In genomic region chr4:153808175-153808574, GRCh38 we compare ENCODE assay signal across 24 cellular contexts. TPM values are rescaled to one million over a fixed set of nuclear protein-coding genes. Genes with fewer than 3 reads are reported as not detected.
A peak's percentile ranks its signal among the peaks of the same experiment; 100 is the strongest.
DNase-seq lines count a peak whose midpoint lies in the region; ATAC-seq lines count a peak whose summit lies in the region.
"Had no signal": no experiment of that assay in that cellular context is flagged by ENCODE, and none has a peak within 500 bp of the region (broad histone marks: within the 10 kb centered on the region; RNA-seq: fewer than 3 reads in every experiment).

No MANE protein-coding gene starts in this region.

- no peaks in the 10 kb centered on the region for H3K27me3 Mint-ChIP-seq in activated naive CD8-positive, alpha-beta T cell treated with anti-CD3 and anti-CD28 coated beads, Interleukin-2, amount 50 U/mL, for 24 hours
- no peaks in the 10 kb centered on the region for H3K27me3 Mint-ChIP-seq in activated naive CD8-positive, alpha-beta T cell treated with anti-CD3 and anti-CD28 coated beads for 36 hours

- H3K27ac Mint-ChIP-seq in activated naive CD8-positive, alpha-beta T cell treated with anti-CD3 and anti-CD28 coated beads, Interleukin-2, amount 50 U/mL, for 24 hours, result peak overlapping the region; percentile 76
- H3K27ac Mint-ChIP-seq in activated naive CD8-positive, alpha-beta T cell treated with anti-CD3 and anti-CD28 coated beads for 36 hours, result no peak overlapping the region
- H3K27ac Mint-ChIP-seq: H9 had no signal

- no peak for DNase-seq in activated naive CD8-positive, alpha-beta T cell treated with anti-CD3 and anti-CD28 coated beads, Interleukin-2, amount 50 U/mL, for 24 hours
- DNase-seq in activated naive CD8-positive, alpha-beta T cell treated with anti-CD3 and anti-CD28 coated beads for 36 hours, result no peak
- peak; percentile 56 for DNase-seq in SW480 (ENCODE audit: low spot score)
- DNase-seq in renal cortical epithelial cell (ENCODE audit: low read depth), result peak; percentile 2
- DNase-seq in T-helper 9 cell, result no peak
- no peak for DNase-seq in NCI-H1417 (lab: John Stamatoyannopoulos, UW)
- DNase-seq in SW 1271 (lab: John Stamatoyannopoulos, UW), result no peak
- DNase-seq: 8988T; AML-193; C1 segment of cervical spinal cord; Calu3; CD8-positive, alpha-beta T cell; H9; KBM-7; NCI-H1105; NCI-H2081; NCI-H2171; NCI-H345; NCI-H524; NCI-H774; NK-92 treated with Interleukin-12 subunit alpha and Interleukin-12 subunit beta, amount 100 ng/mL, for 24 hours; Peyer's patch had no signal

- no peaks in the 10 kb centered on the region for H3K36me3 Mint-ChIP-seq in activated naive CD8-positive, alpha-beta T cell treated with anti-CD3 and anti-CD28 coated beads, Interleukin-2, amount 50 U/mL, for 24 hours (ENCODE audit: low read depth)
- H3K36me3 Mint-ChIP-seq in activated naive CD8-positive, alpha-beta T cell treated with anti-CD3 and anti-CD28 coated beads for 36 hours, result no peaks in the 10 kb centered on the region
- H3K36me3 Mint-ChIP-seq: CD8-positive, alpha-beta T cell had no signal

- peak; percentile 25 for ATAC-seq in activated naive CD8-positive, alpha-beta T cell treated with anti-CD3 and anti-CD28 coated beads, Interleukin-2, amount 50 U/mL, for 24 hours
- ATAC-seq: HepG2, SK-N-SH treated with all-trans-retinoic acid at 6 μM for 48 hours had no signal

- peaks cover 43% of the 10 kb centered on the region for H3K4me1 Mint-ChIP-seq in activated naive CD8-positive, alpha-beta T cell treated with anti-CD3 and anti-CD28 coated beads, Interleukin-2, amount 50 U/mL, for 24 hours
- peaks cover 22% of the 10 kb centered on the region for H3K4me1 Mint-ChIP-seq in activated naive CD8-positive, alpha-beta T cell treated with anti-CD3 and anti-CD28 coated beads for 36 hours

- H3K4me3 Mint-ChIP-seq in activated naive CD8-positive, alpha-beta T cell treated with anti-CD3 and anti-CD28 coated beads, Interleukin-2, amount 50 U/mL, for 24 hours, result no peak overlapping the region
- no peak overlapping the region for H3K4me3 Mint-ChIP-seq in activated naive CD8-positive, alpha-beta T cell treated with anti-CD3 and anti-CD28 coated beads for 36 hours
- H3K4me3 Mint-ChIP-seq: CD8-positive, alpha-beta T cell; H9 had no signal

- no peaks in the 10 kb centered on the region for H3K9me3 Mint-ChIP-seq in activated naive CD8-positive, alpha-beta T cell treated with anti-CD3 and anti-CD28 coated beads, Interleukin-2, amount 50 U/mL, for 24 hours
- H3K9me3 Mint-ChIP-seq in activated naive CD8-positive, alpha-beta T cell treated with anti-CD3 and anti-CD28 coated beads for 36 hours, result peaks cover 3% of the 10 kb centered on the region
- H3K9me3 Mint-ChIP-seq: CD8-positive, alpha-beta T cell had no signal

RNA-seq across cellular contexts. Expression of gene SFRP2, which starts 19.3 kb away (rescaled TPM):
- total RNA-seq in activated naive CD8-positive, alpha-beta T cell treated with anti-CD3 and anti-CD28 coated beads for 36 hours, result under 1 TPM in 1 of 2 experiments, not detected in 1; 0.14 TPM
- total RNA-seq in renal cortical epithelial cell, result 3.3 TPM in 1 of 2 replicates, not detected in the other
- total RNA-seq: Calu3; CD8-positive, alpha-beta T cell; HepG2 had no signal

RNA-seq across cellular contexts. Expression of gene RNF175, which starts 48.4 kb away (rescaled TPM):
- not detected for total RNA-seq in activated naive CD8-positive, alpha-beta T cell treated with anti-CD3 and anti-CD28 coated beads for 36 hours
- total RNA-seq in renal cortical epithelial cell, result 0.35 and 5.5 TPM in 2 replicates
- total RNA-seq: HepG2, Peyer's patch had no signal

Comparison
In these comparisons a context has a peak if more than half of its experiments do, and no peak if none do; other contexts are left out.
1. DNase-seq: peak in SW480 (single experiment) and renal cortical epithelial cell (single experiment); none in activated naive CD8-positive, alpha-beta T cell treated with anti-CD3 and anti-CD28 coated beads, Interleukin-2, amount 50 U/mL, for 24 hours (single experiment), activated naive CD8-positive, alpha-beta T cell treated with anti-CD3 and anti-CD28 coated beads for 36 hours (single experiment), T-helper 9 cell (single experiment), NCI-H1417 (0 of 3) and SW 1271 (0 of 2).